Comparison of ENCODE assay signal across 1 cellular context in genomic region chr7:101151908-101152651, GRCh38.
TF ChIP-seq lines count a peak whose summit lies in the region.

No MANE protein-coding gene starts in this region.

TF ChIP-seq in H1, 55 proteins besides CTCF, POLR2A, EP300 and RAD21:
- no peak for TF ChIP-seq MAX (IDR thresholded peaks at IDR 0.05)
- TF ChIP-seq BRCA1 (IDR thresholded peaks at IDR 0.05; ENCODE audit: low read depth, low read length): no peak
- no peak for TF ChIP-seq GTF2F1 (IDR thresholded peaks at IDR 0.05; ENCODE audit: borderline replicate concordance, low read depth, low read length)
TF ChIP-seq in H1: peak in this region for 0.
